24 cellular contexts compared by ENCODE assay signal in the genomic region with DNA sequence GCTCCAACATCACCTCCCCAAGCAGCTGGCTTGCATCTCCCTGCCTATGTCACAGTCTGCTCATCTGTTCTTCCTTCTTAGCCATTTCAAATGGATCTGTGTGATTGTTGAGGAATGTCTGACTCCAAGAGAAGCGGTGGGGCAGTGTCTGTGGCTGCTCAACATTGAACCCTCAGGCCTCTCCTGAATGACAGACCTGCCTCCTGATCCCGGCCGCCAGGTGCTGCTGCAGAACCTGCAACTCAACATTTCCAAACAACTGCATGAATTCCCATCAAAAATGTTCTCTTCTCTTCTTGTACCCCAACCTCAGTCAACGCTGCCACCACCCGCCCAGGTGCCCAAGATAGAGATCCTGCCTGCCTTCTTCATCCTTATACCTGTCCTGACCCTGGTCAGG.
"Had no signal": no experiment of that assay in that cellular context is flagged by ENCODE, and none has a peak within 500 bp of the region (broad histone marks: within the 10 kb centered on the region; RNA-seq: fewer than 3 reads in every experiment).

No MANE protein-coding gene starts in this region.

- H3K27ac ChIP-seq: breast epithelium, hepatocyte, neural progenitor cell, stomach, thyroid gland, WERI-Rb-1 had no signal

- H3K36me3 ChIP-seq: breast epithelium, neural progenitor cell, stomach, thyroid gland, WERI-Rb-1 had no signal

- H3K9ac ChIP-seq: neural progenitor cell had no signal

- H3K27ac Mint-ChIP-seq: dendritic cell treated with granulocyte-macrophage colony-stimulating factor and Interleukin-4, amounts not matched to agents 40 ng/mL and 50 ng/mL, for 4 days; neural progenitor cell; stimulated activated naive B cell treated with anti-CD40 and anti-IgM and Interleukin-4, amounts not matched to agents 10 μg/mL and 1 μg/mL and 100 μg/mL, for 72 hours; T-helper 1 cell treated with Interleukin-12 subunit alpha and Interleukin-12 subunit beta and Interleukin-4 antibody, amounts not matched to agents 30 μg/mL and 1 μg/mL, for 36 hours had no signal

- H3K9me3 ChIP-seq: breast epithelium, stomach, thyroid gland had no signal

- H3K4me3 Mint-ChIP-seq: central memory CD8-positive, alpha-beta T cell; dendritic cell treated with granulocyte-macrophage colony-stimulating factor and Interleukin-4, amounts not matched to agents 40 ng/mL and 50 ng/mL, for 4 days; neural progenitor cell; stimulated activated naive B cell treated with anti-CD40 and anti-IgM and Interleukin-4, amounts not matched to agents 10 μg/mL and 1 μg/mL and 100 μg/mL, for 72 hours; T-helper 1 cell treated with Interleukin-12 subunit alpha and Interleukin-12 subunit beta and Interleukin-4 antibody, amounts not matched to agents 30 μg/mL and 1 μg/mL, for 36 hours had no signal

- H3K4me3 ChIP-seq: breast epithelium, hepatocyte, neural progenitor cell, stomach, thyroid gland had no signal

- H3K9me3 Mint-ChIP-seq: central memory CD8-positive, alpha-beta T cell; dendritic cell treated with granulocyte-macrophage colony-stimulating factor and Interleukin-4, amounts not matched to agents 40 ng/mL and 50 ng/mL, for 4 days; naive thymus-derived CD8-positive, alpha-beta T cell; stimulated activated naive B cell treated with anti-CD40 and anti-IgM and Interleukin-4, amounts not matched to agents 10 μg/mL and 1 μg/mL and 100 μg/mL, for 72 hours; T-helper 1 cell treated with Interleukin-12 subunit alpha and Interleukin-12 subunit beta and Interleukin-4 antibody, amounts not matched to agents 30 μg/mL and 1 μg/mL, for 36 hours had no signal

- H3K79me2 ChIP-seq: hepatocyte had no signal

- H3K4me1 ChIP-seq: breast epithelium, neural progenitor cell had no signal

- H3K4me2 ChIP-seq: hepatocyte, neural progenitor cell had no signal

- H3K4me1 Mint-ChIP-seq: central memory CD8-positive, alpha-beta T cell; stimulated activated naive B cell treated with anti-CD40 and anti-IgM and Interleukin-4, amounts not matched to agents 10 μg/mL and 1 μg/mL and 100 μg/mL, for 72 hours had no signal

- H3K36me3 Mint-ChIP-seq: naive thymus-derived CD8-positive, alpha-beta T cell; neural progenitor cell; stimulated activated naive B cell treated with anti-CD40 and anti-IgM and Interleukin-4, amounts not matched to agents 10 μg/mL and 1 μg/mL and 100 μg/mL, for 72 hours had no signal

- H3K27me3 ChIP-seq: breast epithelium, hepatocyte, neural progenitor cell, stomach, thyroid gland had no signal

- H2AFZ ChIP-seq: hepatocyte, neural progenitor cell had no signal

- H3K27me3 Mint-ChIP-seq: dendritic cell treated with granulocyte-macrophage colony-stimulating factor and Interleukin-4, amounts not matched to agents 40 ng/mL and 50 ng/mL, for 4 days; stimulated activated naive B cell treated with anti-CD40 and anti-IgM and Interleukin-4, amounts not matched to agents 10 μg/mL and 1 μg/mL and 100 μg/mL, for 72 hours had no signal

- DNase-seq: activated CD4-positive, alpha-beta T cell treated with anti-CD3 and anti-CD28 coated beads for 48 hours; activated CD4-positive, alpha-beta T cell treated with anti-CD3 and anti-CD28 coated beads, Interleukin-2, amount 50 U/mL, for 48 hours; activated CD8-positive, alpha-beta memory T cell treated with anti-CD3 and anti-CD28 coated beads for 24 hours; activated gamma-delta T cell treated with Interleukin-2 at 50 U/mL for 16 hours; activated naive CD4-positive, alpha-beta T cell treated with anti-CD3 and anti-CD28 coated beads, Interleukin-2, amount 50 U/mL, for 16 hours; left cardiac atrium; left ventricle myocardium superior; naive thymus-derived CD8-positive, alpha-beta T cell; right cardiac atrium; stimulated activated CD4-positive, alpha-beta T cell treated with anti-CD3 and anti-CD28 coated beads, Interleukin-4, amount 100 ng/mL, for 24 hours; stimulated activated CD8-positive, alpha-beta memory T cell treated with anti-CD3 and anti-CD28 coated beads, Interleukin-4, amount 100 ng/mL, for 48 hours; stimulated activated naive B cell treated with anti-CD40 and anti-IgM and Interleukin-4, amounts not matched to agents 10 μg/mL and 1 μg/mL and 100 μg/mL, for 72 hours; stomach; SW 1271; T-helper 9 cell; thyroid gland; WERI-Rb-1 had no signal

- ATAC-seq: activated CD4-positive, CD25-positive, alpha-beta regulatory T cell treated with anti-CD3 and anti-CD28 coated beads, Interleukin-2, amount 50 U/mL, for 24 hours; left cardiac atrium; left ventricle myocardium superior; naive thymus-derived CD8-positive, alpha-beta T cell; right cardiac atrium; stimulated activated naive B cell treated with anti-CD40 and anti-IgM and Interleukin-4, amounts not matched to agents 10 μg/mL and 1 μg/mL and 100 μg/mL, for 72 hours had no signal
